In genomic region chr6:35224720-35225119, GRCh38 we compare ENCODE assay signal across 18 cellular contexts. TPM values are rescaled to one million over a fixed set of nuclear protein-coding genes. Genes with fewer than 3 reads are reported as not detected.
DNase-seq lines count a peak whose midpoint lies in the region; ATAC-seq and TF ChIP-seq lines count a peak whose summit lies in the region.
"Had no signal": no experiment of that assay in that cellular context is flagged by ENCODE, and none has a peak within 500 bp of the region (broad histone marks: within the 10 kb centered on the region; RNA-seq: fewer than 3 reads in every experiment).

No MANE protein-coding gene starts in this region.

- H3K36me3 Mint-ChIP-seq in CD14-positive monocyte: no peaks in the 10 kb centered on the region

- H3K27me3 Mint-ChIP-seq in CD14-positive monocyte (ENCODE audit: low read depth in 3 of 3): peaks cover 20 to 45% (median 38%) of the 10 kb centered on the region in 3 donors

- H3K27ac Mint-ChIP-seq in CD14-positive monocyte: no peak overlapping the region

- H3K4me3 Mint-ChIP-seq in CD14-positive monocyte: no peak overlapping the region

- H3K9me3 ChIP-seq in right atrium auricular region (no peaks in the 10 kb centered on the region), upper lobe of right lung (no peaks in the 10 kb centered on the region)
- H3K9me3 ChIP-seq: BLaER1 treated with 17β-estradiol and CSF1 and Interleukin-3, amounts not matched to agents 10 nM and 100 nM; SK-N-SH had no signal

- no peak overlapping the region for H3K27ac ChIP-seq in right atrium auricular region
- no peak overlapping the region for H3K27ac ChIP-seq in upper lobe of right lung
- H3K27ac ChIP-seq: BLaER1 treated with 17β-estradiol and CSF1 and Interleukin-3, amounts not matched to agents 10 nM and 100 nM; PC-9 had no signal

- no peak overlapping the region for H3K4me3 ChIP-seq in right atrium auricular region
- H3K4me3 ChIP-seq in upper lobe of right lung: no peak overlapping the region
- H3K4me3 ChIP-seq: BLaER1 treated with 17β-estradiol and CSF1 and Interleukin-3, amounts not matched to agents 10 nM and 100 nM; PC-9 had no signal

- no peaks in the 10 kb centered on the region for H3K9me3 Mint-ChIP-seq in CD14-positive monocyte

- intact Hi-C loops in Right ventricle myocardium inferior (cut with DNase I) (no loop called here), upper lobe of right lung (cut with DNase I) (no loop called here), CD14-positive monocyte (cut with micrococcal nuclease) (no loop called here)

- TF ChIP-seq CTCF in right atrium auricular region (IDR thresholded peaks at IDR 0.05) (no peak), upper lobe of right lung (IDR thresholded peaks at IDR 0.05) (no peak), CD14-positive monocyte (IDR thresholded peaks at IDR 0.05) (no peak)

- DNase-seq in Right ventricle myocardium inferior (ENCODE audit: missing footprints) (no peak), right atrium auricular region (ENCODE audit: low spot score) (no peak), NOMO-1 treated with dmso at 0.1 percent for 144 hours (lab: John Stamatoyannopoulos, UW; ENCODE audit: unreplicated experiment) (peak; percentile 12), amniotic epithelial cell (ENCODE audit: low read depth) (peak; percentile 33), upper lobe of right lung (no peak), NCI-H2171 treated with DMSO at 0.1 percent for 48 hours (lab: John Stamatoyannopoulos, UW) (no peak), CD14-positive monocyte (ENCODE audit: low spot score) (no peak)
- DNase-seq: GF-D8, HCEC 1CT, NCI-H1048, NCI-H1436 treated with DMSO at 0.1 percent for 48 hours, NCI-H2029 treated with DMSO at 0.1 percent for 48 hours, NCI-H510A, NCI-H82, PC-9, SK-N-SH had no signal

- H3K4me1 Mint-ChIP-seq in CD14-positive monocyte: peaks cover 3% of the 10 kb centered on the region

- H3K4me1 ChIP-seq in right atrium auricular region (no peaks in the 10 kb centered on the region), upper lobe of right lung (no peaks in the 10 kb centered on the region)

- ATAC-seq in Right ventricle myocardium inferior (peak; percentile 29), upper lobe of right lung (peak; percentile 49), HG03097 (IDR thresholded peaks at IDR 0.05; ENCODE audit: low FRiP score, unreplicated experiment) (no peak)

- H3K36me3 ChIP-seq in right atrium auricular region (no peaks in the 10 kb centered on the region), upper lobe of right lung (no peaks in the 10 kb centered on the region)

- H3K27me3 ChIP-seq in right atrium auricular region: no peaks in the 10 kb centered on the region
- no peaks in the 10 kb centered on the region for H3K27me3 ChIP-seq in upper lobe of right lung
- H3K27me3 ChIP-seq: BLaER1 treated with 17β-estradiol and CSF1 and Interleukin-3, amounts not matched to agents 10 nM and 100 nM had no signal

RNA-seq across cellular contexts. Expression of gene SCUBE3, which starts 11.0 kb away (rescaled TPM):
- total RNA-seq in Right ventricle myocardium inferior (10.3 TPM), right atrium auricular region (under 1 TPM; 0.12 to 0.59 TPM), upper lobe of right lung (0.46 TPM)
- not detected for polyA plus RNA-seq in CD14-positive monocyte

RNA-seq across cellular contexts. Expression of gene ZNF76, which starts 34.8 kb away (rescaled TPM):
- total RNA-seq in Right ventricle myocardium inferior (36.0 TPM), right atrium auricular region (10 to 100 TPM; 25.4 to 26.0 TPM), upper lobe of right lung (31.3 TPM)
- polyA plus RNA-seq in CD14-positive monocyte: 1 to 10 TPM; 6.8 to 9.6 TPM

Comparison
In these comparisons a context has a peak if more than half of its experiments do, and no peak if none do; other contexts are left out.
1. DNase-seq: peak in NOMO-1 treated with dmso at 0.1 percent for 144 hours (single experiment) and amniotic epithelial cell (single experiment); none in Right ventricle myocardium inferior (single experiment), right atrium auricular region (single experiment), upper lobe of right lung (single experiment), NCI-H2171 treated with DMSO at 0.1 percent for 48 hours (single experiment) and CD14-positive monocyte (single experiment).